ENCODE assay signal across 12 cellular contexts in the genomic region with DNA sequence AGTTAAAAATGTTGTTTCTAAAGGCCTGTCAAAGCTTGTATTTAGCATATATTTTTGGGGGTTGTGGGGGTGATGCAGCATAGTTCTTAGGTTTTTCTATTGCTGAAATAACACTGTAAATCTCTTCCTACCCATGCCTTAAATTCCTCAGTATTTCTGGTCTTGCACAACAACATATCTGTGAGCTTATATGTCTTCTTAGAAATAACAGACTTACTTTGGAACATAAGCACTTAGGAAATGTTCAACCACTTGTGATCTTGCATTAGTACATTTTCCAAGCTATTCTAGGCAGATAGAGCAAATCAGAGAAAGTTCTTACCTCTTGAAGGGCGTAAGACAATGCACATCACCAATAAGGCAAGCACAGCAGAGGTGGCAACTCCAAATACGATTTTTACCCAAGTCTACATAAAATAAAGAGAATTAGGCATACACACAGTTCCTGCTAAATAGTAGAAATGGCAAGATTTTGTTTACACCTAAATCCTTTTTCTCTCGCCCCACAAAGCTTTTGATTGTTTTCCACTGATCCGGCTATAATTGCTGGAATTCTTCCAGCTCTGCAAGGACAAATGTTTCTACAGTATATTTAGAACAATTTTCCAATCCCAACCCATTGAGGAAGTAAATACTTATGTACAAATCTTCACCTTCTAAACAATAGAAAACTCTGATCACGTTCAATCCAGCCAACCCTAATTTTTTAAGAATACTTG. TPM values are rescaled to one million over a fixed set of nuclear protein-coding genes. Genes with fewer than 3 reads are reported as not detected.
A peak's percentile ranks its signal among the peaks of the same experiment; 100 is the strongest.
DNase-seq lines count a peak whose midpoint lies in the region; ATAC-seq and TF ChIP-seq lines count a peak whose summit lies in the region.
"Had no signal": no experiment of that assay in that cellular context is flagged by ENCODE, and none has a peak within 500 bp of the region (broad histone marks: within the 10 kb centered on the region; RNA-seq: fewer than 3 reads in every experiment).

No MANE protein-coding gene starts in this region.

- H3K9me3 ChIP-seq in mammary epithelial cell (replicated peaks; ENCODE audit: insufficient read depth, low read length), result no peaks in the 10 kb centered on the region
- no peaks in the 10 kb centered on the region for H3K9me3 ChIP-seq in upper lobe of right lung
- H3K9me3 ChIP-seq: A549, mucosa of descending colon had no signal

- peak overlapping the region; percentile 90 for H3K4me2 ChIP-seq in mammary epithelial cell (ENCODE audit: insufficient read depth, low read depth, low read length)
- H3K4me2 ChIP-seq: A549 had no signal

- in situ Hi-C loops in mammary epithelial cell (cut with MboI; ENCODE audit: low sequenced_read_pairs in 2 of 2), result no loop called here

- H4K20me1 ChIP-seq in mammary epithelial cell (ENCODE audit: insufficient read depth, low read length), result no peaks in the 10 kb centered on the region

- CTCF ChIA-PET in mammary epithelial cell (lab: Charles Lee; ENCODE audit: low non-redundant PET), result interaction anchor here (0.6 to 1.2 kb wide), 3 partner anchors 21 to 870 kb away, joined by 3 to 10 read pairs (median 4); no protein-coding TSS in a partner anchor

- dilution Hi-C loops in mammary epithelial cell (cut with HindIII; ENCODE audit: low sequenced_read_pairs), result loop anchor here (5.0 kb wide), 1 partner anchor 75 kb away; the partner anchor contains the start of gene IFIH1

- H3K36me3 ChIP-seq in mammary epithelial cell (ENCODE audit: insufficient read depth, low read length), result peaks cover 14% of the 10 kb centered on the region
- no peaks in the 10 kb centered on the region for H3K36me3 ChIP-seq in upper lobe of right lung

- peak overlapping the region; percentile 96 for H3K27ac Mint-ChIP-seq in mesothelial cell of epicardium

- ATAC-seq in upper lobe of right lung, result no peak
- no peak for ATAC-seq in HG02938 (IDR thresholded peaks at IDR 0.05; ENCODE audit: unreplicated experiment)
- ATAC-seq: A549, mucosa of descending colon had no signal

- H3K27me3 ChIP-seq in mammary epithelial cell (ENCODE audit: insufficient read depth, low read length) (no peaks in the 10 kb centered on the region), upper lobe of right lung (no peaks in the 10 kb centered on the region)

- intact Hi-C loops in mammary epithelial cell (cut with micrococcal nuclease), result loop anchor here (1.0 to 5.0 kb wide), 2 partner anchors 21 to 150 kb away; no protein-coding TSS in a partner anchor
- intact Hi-C loops in upper lobe of right lung (cut with DNase I), result no loop called here

- H3K9me3 Mint-ChIP-seq in mesothelial cell of epicardium, result peaks cover 6% of the 10 kb centered on the region

- peak overlapping the region; percentile 77 for H3K4me3 Mint-ChIP-seq in mesothelial cell of epicardium

- DNase-seq in NCI-H446 (lab: John Stamatoyannopoulos, UW) (peak; percentile 28 to 54), NCI-H446 treated with DMSO at 0.1 percent for 48 hours (lab: John Stamatoyannopoulos, UW) (no peak), mammary epithelial cell (peak; percentile 40), mesothelial cell of epicardium (ENCODE audit: low spot score in 2 of 2, unreplicated experiment in 2 of 2) (no peak), upper lobe of right lung (no peak), NCI-H524 treated with DMSO at 0.1 percent for 48 hours (lab: John Stamatoyannopoulos, UW) (no peak), HuH-7.5 (ENCODE audit: low spot score) (no peak)
- DNase-seq: mucosa of descending colon, NCI-H2107, SW 1271 had no signal

- peak overlapping the region; percentile 76 for H3K9ac ChIP-seq in mammary epithelial cell (ENCODE audit: insufficient read depth, low read length)

- peaks cover 39% of the 10 kb centered on the region for H3K4me1 Mint-ChIP-seq in mesothelial cell of epicardium

- H3K79me2 ChIP-seq in mammary epithelial cell (ENCODE audit: insufficient read depth, low read length), result peaks cover 45% of the 10 kb centered on the region

- H2AFZ ChIP-seq in mammary epithelial cell (ENCODE audit: low read depth, low read length), result peak overlapping the region; percentile 59

- no peaks in the 10 kb centered on the region for H3K27me3 Mint-ChIP-seq in mesothelial cell of epicardium (ENCODE audit: low read depth)

- H3K36me3 Mint-ChIP-seq in mesothelial cell of epicardium, result peaks cover 8% of the 10 kb centered on the region

- TSS peak; percentile 38 for BruUV-seq in mammary epithelial cell (replicated peaks; lab: Mats Ljungman, UMichigan)

- H3K4me1 ChIP-seq in mammary epithelial cell (ENCODE audit: insufficient read depth, low read length) (peaks cover 39% of the 10 kb centered on the region), upper lobe of right lung (peaks cover 17% of the 10 kb centered on the region)

- H3K4me3 ChIP-seq in mammary epithelial cell (replicated peaks in 1 of 3; ENCODE audit: insufficient read depth in 1 of 3, low read depth in 2 of 3, low read length in 3 of 3) (peak overlapping the region; percentile 50 to 75 (median 62)), upper lobe of right lung (peak overlapping the region; percentile 23)
- H3K4me3 ChIP-seq: A549, mucosa of descending colon had no signal

- H3K27ac ChIP-seq in mammary epithelial cell (ENCODE audit: insufficient read depth, low read depth, low read length) (peak overlapping the region; percentile 90), upper lobe of right lung (peak overlapping the region; percentile 44)
- H3K27ac ChIP-seq: A549 had no signal

- 10% methylated on average over 5 of the region's 5 CpGs for WGBS in mammary epithelial cell (ENCODE audit: low coverage, missing lambda C conversion rate)

- TF ChIP-seq CTCF in mammary epithelial cell (conservative IDR thresholded peaks at IDR 0.05 in 1 of 2, IDR thresholded peaks at IDR 0.05 in 1 of 2; ENCODE audit: extremely low read depth in 1 of 2, insufficient read depth in 1 of 2, low read depth in 1 of 2, low read length in 2 of 2) (no peak), mesothelial cell of epicardium (IDR thresholded peaks at IDR 0.05; ENCODE audit: unreplicated experiment) (no peak), upper lobe of right lung (IDR thresholded peaks at IDR 0.05) (no peak)

RNA-seq across cellular contexts. Expression of gene FAP, which starts 0.5 kb away (rescaled TPM):
- total RNA-seq in mammary epithelial cell (100 to 1,000 TPM in 1 of 2 donors, 10 to 100 TPM in 1; 53.0 to 216 TPM), mesothelial cell of epicardium (47.1 to 59.6 TPM (median 50.5 TPM) in 3 replicates), upper lobe of right lung (5.4 TPM)
- 25.5 TPM for polyA plus RNA-seq in mammary epithelial cell
- 47.9 TPM for polyA minus RNA-seq in mammary epithelial cell

Comparison
In these comparisons a context has a peak if more than half of its experiments do, and no peak if none do; other contexts are left out.
1. DNase-seq: peak in NCI-H446 (2 of 2) and mammary epithelial cell (single experiment); none in NCI-H446 treated with DMSO at 0.1 percent for 48 hours (single experiment), mesothelial cell of epicardium (0 of 2), upper lobe of right lung (single experiment), NCI-H524 treated with DMSO at 0.1 percent for 48 hours (single experiment) and HuH-7.5 (single experiment).